21 cellular contexts compared by ENCODE assay signal in genomic region chr14:84579292-84579691, GRCh38.
"Had no signal": no experiment of that assay in that cellular context is flagged by ENCODE, and none has a peak within 500 bp of the region (broad histone marks: within the 10 kb centered on the region; RNA-seq: fewer than 3 reads in every experiment).

No MANE protein-coding gene starts in this region.

- DNase-seq: activated B cell treated with CpG ODN at 0.5 μM for 24 hours; activated CD4-positive, alpha-beta T cell treated with anti-CD3 and anti-CD28 coated beads for 1 hour; activated CD4-positive, alpha-beta T cell treated with anti-CD3 and anti-CD28 coated beads, Interleukin-2, amount 10 ng/mL, durations not matched to agents 24 days and 14 days; activated CD4-positive, alpha-beta T cell treated with anti-CD3 and anti-CD28 coated beads, Interleukin-2, amount 50 U/mL, for 48 hours; activated CD8-positive, alpha-beta memory T cell treated with anti-CD3 and anti-CD28 coated beads, Interleukin-2, amount 10 ng/mL, durations not matched to agents 7 days and 5 days; activated effector memory CD4-positive, alpha-beta T cell treated with Interleukin-2 at 50 U/mL for 16 hours; activated naive CD4-positive, alpha-beta T cell treated with anti-CD3 and anti-CD28 coated beads for 36 hours; activated T-cell treated with anti-CD3 and anti-CD28 coated beads, Interleukin-2, amount 50 U/mL, for 24 hours; amygdala; MV-4-11; NCI-H1105; NCI-H1436; NCI-H1694 treated with DMSO at 0.1 percent for 48 hours; NCI-H2029 treated with DMSO at 0.1 percent for 48 hours; NCI-H345; NCI-H510A; NCI-H526 treated with DMSO at 0.1 percent for 48 hours; NK-92 treated with Interleukin-12 subunit alpha and Interleukin-12 subunit beta, amount 100 ng/mL, for 24 hours; Peyer's patch; SHP77 had no signal

- H3K4me3 ChIP-seq: Peyer's patch, SJSA1 had no signal
